In the genomic region with DNA sequence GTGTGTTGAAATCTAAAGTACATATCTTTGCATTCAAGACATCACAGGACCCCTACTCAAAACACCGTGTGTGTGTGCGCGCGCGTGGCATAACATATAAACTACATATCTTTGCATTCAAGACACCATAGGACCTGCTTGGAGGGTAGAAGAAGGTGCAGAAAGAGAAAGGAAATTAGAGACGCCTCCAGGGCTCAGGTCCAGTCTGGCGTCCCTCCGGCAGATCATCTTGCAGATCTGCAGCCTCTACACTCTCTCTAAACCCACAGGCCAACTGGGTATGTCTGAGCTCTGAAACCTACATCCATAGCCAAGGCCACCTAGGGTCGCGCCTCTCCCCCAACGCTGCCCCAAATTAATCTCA, we compare ENCODE assay signal across 8 cellular contexts. TPM values are rescaled to one million over a fixed set of nuclear protein-coding genes. Genes with fewer than 3 reads are reported as not detected.
A peak's percentile ranks its signal among the peaks of the same experiment; 100 is the strongest.
DNase-seq lines count a peak whose midpoint lies in the region; ATAC-seq and TF ChIP-seq lines count a peak whose summit lies in the region.

No MANE protein-coding gene starts in this region.

- H3K27me3 ChIP-seq in CD8-positive, alpha-beta memory T cell (ENCODE audit: insufficient read depth, low read length, poor library complexity, severe bottlenecking), result no peaks in the 10 kb centered on the region
- H3K27me3 ChIP-seq in Loucy (ENCODE audit: insufficient read depth, low read length, poor library complexity, severe bottlenecking) (no peaks in the 10 kb centered on the region), neuron (ENCODE audit: insufficient read depth, low read length) (no peaks in the 10 kb centered on the region)

- H2AFZ ChIP-seq in Loucy (ENCODE audit: low read length), result peak overlapping the region; percentile 87
- H2AFZ ChIP-seq in neuron (ENCODE audit: low read depth, low read length), result peak overlapping the region; percentile 51

- peak overlapping the region in 7 of 8 donors; percentile 57 to 93 (median 77) for H3K27ac Mint-ChIP-seq in CD8-positive, alpha-beta memory T cell

- peaks cover 19 to 31% (median 25%) of the 10 kb centered on the region in 3 donors for H3K4me1 Mint-ChIP-seq in CD8-positive, alpha-beta memory T cell

- peaks cover 0 to 3% of the 10 kb centered on the region in 2 donors for H3K27me3 Mint-ChIP-seq in CD8-positive, alpha-beta memory T cell

- DNase-seq in CD8-positive, alpha-beta memory T cell, result no peak
- DNase-seq in caudate nucleus (lab: John Stamatoyannopoulos, UW) (peak in 1 of 61 donors; percentile 31), 8988T (no peak), NCI-H774 (lab: John Stamatoyannopoulos, UW) (no peak), SIG-M5 (lab: John Stamatoyannopoulos, UW) (no peak)

- H3K79me2 ChIP-seq in Loucy (ENCODE audit: insufficient read depth, low read length), result peaks cover 23% of the 10 kb centered on the region

- H3K4me3 ChIP-seq in CD8-positive, alpha-beta memory T cell (ENCODE audit: low read length), result peak overlapping the region; percentile 79
- H3K4me3 ChIP-seq in Loucy (ENCODE audit: low read length, poor library complexity, severe bottlenecking) (peak overlapping the region; percentile 79), neuron (ENCODE audit: low read length) (peak overlapping the region; percentile 79)

- no peaks in the 10 kb centered on the region for H4K20me1 ChIP-seq in Loucy (ENCODE audit: insufficient read depth, low read length, poor library complexity, severe bottlenecking)

- no peaks in the 10 kb centered on the region for H3F3A ChIP-seq in Loucy (ENCODE audit: low read depth)

- no peak for ATAC-seq in GM19463 (IDR thresholded peaks at IDR 0.05; ENCODE audit: unreplicated experiment)

- CTCF ChIA-PET in CD8-positive, alpha-beta memory T cell (lab: Charles Lee), result interaction anchor here (1.6 kb wide), 1 partner anchor 21 kb away, joined by 3 read pairs; no protein-coding TSS in a partner anchor

- peaks cover 16% of the 10 kb centered on the region for H3K4me1 ChIP-seq in CD8-positive, alpha-beta memory T cell (ENCODE audit: insufficient read depth, low read length)
- H3K4me1 ChIP-seq in Loucy (ENCODE audit: insufficient read depth, low read length, poor library complexity, severe bottlenecking), result peaks cover 21% of the 10 kb centered on the region
- peaks cover 17% of the 10 kb centered on the region for H3K4me1 ChIP-seq in neuron (ENCODE audit: insufficient read depth, low read length)

- peak overlapping the region; percentile 95 for H3K4me2 ChIP-seq in Loucy (ENCODE audit: low read depth, low read length, poor library complexity, severe bottlenecking)

- POLR2A ChIA-PET in CD8-positive, alpha-beta memory T cell (lab: Charles Lee), result interaction anchor here (1.0 kb wide), 1 partner anchor 58 kb away, joined by 3 read pairs; no protein-coding TSS in a partner anchor

- peaks cover 0 to 3% (median 1%) of the 10 kb centered on the region in 3 donors for H3K36me3 Mint-ChIP-seq in CD8-positive, alpha-beta memory T cell

- H3K27ac ChIP-seq in CD8-positive, alpha-beta memory T cell (ENCODE audit: low read depth, low read length), result peak overlapping the region; percentile 43
- H3K27ac ChIP-seq in caudate nucleus (ENCODE audit: low read depth, low read length), result peak overlapping the region; percentile 15

- no peaks in the 10 kb centered on the region for H3K9me3 Mint-ChIP-seq in CD8-positive, alpha-beta memory T cell

- peak overlapping the region; percentile 87 for H3K9ac ChIP-seq in Loucy (ENCODE audit: low read depth, low read length, poor library complexity, severe bottlenecking)

- no peak for TF ChIP-seq CTCF in Loucy (conservative IDR thresholded peaks at IDR 0.05; ENCODE audit: low read length)

- H3K9me3 ChIP-seq in CD8-positive, alpha-beta memory T cell (ENCODE audit: low read length), result no peaks in the 10 kb centered on the region
- H3K9me3 ChIP-seq in Loucy (ENCODE audit: insufficient read depth, low read depth, low read length) (no peaks in the 10 kb centered on the region), neuron (ENCODE audit: low read length) (peaks cover 3% of the 10 kb centered on the region)

- no peaks in the 10 kb centered on the region for H3K9me2 ChIP-seq in Loucy (replicated peaks; ENCODE audit: low read depth, low read length)

- H3K36me3 ChIP-seq in CD8-positive, alpha-beta memory T cell (ENCODE audit: insufficient read depth, low read length), result no peaks in the 10 kb centered on the region
- H3K36me3 ChIP-seq in Loucy (ENCODE audit: insufficient read depth, low read length) (no peaks in the 10 kb centered on the region; the same call in 1 of the 2 replicates), neuron (ENCODE audit: insufficient read depth, low read length) (peaks cover 7% of the 10 kb centered on the region)

- H3K4me3 Mint-ChIP-seq in CD8-positive, alpha-beta memory T cell, result peak overlapping the region; percentile 88 to 93 (median 90)

RNA-seq across cellular contexts. Expression of a gene that starts 0.7 kb away (rescaled TPM):
- 10 to 100 TPM; 48.1 to 48.9 TPM for total RNA-seq in CD8-positive, alpha-beta memory T cell
- 36.9 TPM for polyA plus RNA-seq in CD8-positive, alpha-beta memory T cell

RNA-seq across cellular contexts. Expression of a gene that starts 1.2 kb away (rescaled TPM):
- 1 to 10 TPM in 1 of 2 experiments, under 1 TPM in 1; 0.73 to 1.0 TPM for total RNA-seq in CD8-positive, alpha-beta memory T cell
- 0.64 TPM for polyA plus RNA-seq in CD8-positive, alpha-beta memory T cell

RNA-seq across cellular contexts. Expression of a gene that starts 10.0 kb away (rescaled TPM):
- total RNA-seq in CD8-positive, alpha-beta memory T cell, result under 1 TPM in 1 of 2 experiments, not detected in 1; 0.15 TPM
- polyA plus RNA-seq in CD8-positive, alpha-beta memory T cell, result not detected

RNA-seq across cellular contexts. Expression of a gene that starts 22.4 kb away (rescaled TPM):
- 10 to 100 TPM; 10.2 to 10.6 TPM for total RNA-seq in CD8-positive, alpha-beta memory T cell
- 0.41 TPM for polyA plus RNA-seq in CD8-positive, alpha-beta memory T cell

RNA-seq across cellular contexts. Expression of a gene that starts 34.0 kb away (rescaled TPM):
- 10 to 100 TPM; 53.9 to 60.4 TPM for total RNA-seq in CD8-positive, alpha-beta memory T cell
- 2.7 TPM for polyA plus RNA-seq in CD8-positive, alpha-beta memory T cell
